In the genomic region with DNA sequence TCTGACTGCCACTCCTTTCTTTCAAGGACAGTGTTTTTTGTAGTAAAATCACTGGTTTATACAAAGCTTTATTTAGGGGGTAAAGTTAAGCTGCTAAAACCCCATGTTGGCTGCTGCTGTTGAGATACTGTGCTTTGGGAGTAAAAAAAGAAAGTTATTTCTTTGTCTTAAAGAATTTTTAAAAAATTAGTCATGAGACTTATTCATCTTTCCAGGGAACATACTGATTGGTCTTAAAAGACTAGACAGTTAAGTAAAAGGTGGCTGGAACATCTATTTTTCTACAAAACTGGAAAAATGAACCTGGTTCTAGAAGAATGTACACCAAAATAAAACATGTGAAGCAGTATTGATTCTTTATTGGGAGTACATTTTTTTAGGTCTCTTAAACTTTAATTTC, we compare ENCODE assay signal across 1 cellular context.
TF ChIP-seq lines count a peak whose summit lies in the region.

No MANE protein-coding gene starts in this region.

TF ChIP-seq in HepG2, 621 proteins besides CTCF, POLR2A, EP300 and RAD21:
- TF ChIP-seq ZNF138 (CRISPR knock-in tag; IDR thresholded peaks at IDR 0.05; ENCODE audit: low read depth) (no peak), STAT5B (CRISPR knock-in tag; IDR thresholded peaks at IDR 0.05) (no peak), ELK4 (CRISPR knock-in tag; IDR thresholded peaks at IDR 0.05; ENCODE audit: borderline replicate concordance) (no peak), ZNF510 (CRISPR knock-in tag; IDR thresholded peaks at IDR 0.05; ENCODE audit: low read depth) (no peak), ZKSCAN5 (CRISPR knock-in tag; IDR thresholded peaks at IDR 0.05) (no peak), TP53 (CRISPR knock-in tag; conservative IDR thresholded peaks at IDR 0.05) (no peak)
- TF ChIP-seq, protein P1, sequence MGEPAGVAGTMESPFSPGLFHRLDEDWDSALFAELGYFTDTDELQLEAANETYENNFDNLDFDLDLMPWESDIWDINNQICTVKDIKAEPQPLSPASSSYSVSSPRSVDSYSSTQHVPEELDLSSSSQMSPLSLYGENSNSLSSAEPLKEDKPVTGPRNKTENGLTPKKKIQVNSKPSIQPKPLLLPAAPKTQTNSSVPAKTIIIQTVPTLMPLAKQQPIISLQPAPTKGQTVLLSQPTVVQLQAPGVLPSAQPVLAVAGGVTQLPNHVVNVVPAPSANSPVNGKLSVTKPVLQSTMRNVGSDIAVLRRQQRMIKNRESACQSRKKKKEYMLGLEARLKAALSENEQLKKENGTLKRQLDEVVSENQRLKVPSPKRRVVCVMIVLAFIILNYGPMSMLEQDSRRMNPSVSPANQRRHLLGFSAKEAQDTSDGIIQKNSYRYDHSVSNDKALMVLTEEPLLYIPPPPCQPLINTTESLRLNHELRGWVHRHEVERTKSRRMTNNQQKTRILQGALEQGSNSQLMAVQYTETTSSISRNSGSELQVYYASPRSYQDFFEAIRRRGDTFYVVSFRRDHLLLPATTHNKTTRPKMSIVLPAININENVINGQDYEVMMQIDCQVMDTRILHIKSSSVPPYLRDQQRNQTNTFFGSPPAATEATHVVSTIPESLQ (CRISPR knock-in tag; conservative IDR thresholded peaks at IDR 0.05): no peak
- TF ChIP-seq, protein P2, sequence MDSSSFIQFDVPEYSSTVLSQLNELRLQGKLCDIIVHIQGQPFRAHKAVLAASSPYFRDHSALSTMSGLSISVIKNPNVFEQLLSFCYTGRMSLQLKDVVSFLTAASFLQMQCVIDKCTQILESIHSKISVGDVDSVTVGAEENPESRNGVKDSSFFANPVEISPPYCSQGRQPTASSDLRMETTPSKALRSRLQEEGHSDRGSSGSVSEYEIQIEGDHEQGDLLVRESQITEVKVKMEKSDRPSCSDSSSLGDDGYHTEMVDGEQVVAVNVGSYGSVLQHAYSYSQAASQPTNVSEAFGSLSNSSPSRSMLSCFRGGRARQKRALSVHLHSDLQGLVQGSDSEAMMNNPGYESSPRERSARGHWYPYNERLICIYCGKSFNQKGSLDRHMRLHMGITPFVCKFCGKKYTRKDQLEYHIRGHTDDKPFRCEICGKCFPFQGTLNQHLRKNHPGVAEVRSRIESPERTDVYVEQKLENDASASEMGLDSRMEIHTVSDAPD (CRISPR knock-in tag; IDR thresholded peaks at IDR 0.05): no peak
TF ChIP-seq in HepG2: peak in this region for 0.
